Comparison of ENCODE assay signal across 23 cellular contexts in genomic region chr4:101846550-101846949, GRCh38. TPM values are rescaled to one million over a fixed set of nuclear protein-coding genes. Genes with fewer than 3 reads are reported as not detected.
DNase-seq lines count a peak whose midpoint lies in the region; FAIRE-seq and TF ChIP-seq lines count a peak whose summit lies in the region.
"Had no signal": no experiment of that assay in that cellular context is flagged by ENCODE, and none has a peak within 500 bp of the region (broad histone marks: within the 10 kb centered on the region; RNA-seq: fewer than 3 reads in every experiment).

No MANE protein-coding gene starts in this region.

- POLR2A ChIA-PET in Caco-2 (lab: Charles Lee): no interaction called here

- intact Hi-C loops in Caco-2 (cut with micrococcal nuclease; ENCODE audit: unreplicated experiment): no loop called here

- peaks cover 11% of the 10 kb centered on the region for H3K9me3 Mint-ChIP-seq in Caco-2 (ENCODE audit: unreplicated experiment)
- H3K9me3 Mint-ChIP-seq: H9, HFFc6 had no signal

- H3K9me1 ChIP-seq in keratinocyte (ENCODE audit: control insufficient read depth, extremely low read depth, insufficient read depth, low read length): no peaks in the 10 kb centered on the region

- H3K4me2 ChIP-seq in keratinocyte (ENCODE audit: control insufficient read depth, extremely low read depth, insufficient read depth, low read depth, low read length): no peak overlapping the region
- H3K4me2 ChIP-seq: SK-N-SH had no signal

- no peaks in the 10 kb centered on the region for H3K36me3 Mint-ChIP-seq in Caco-2 (ENCODE audit: insufficient read depth, unreplicated experiment)

- TF ChIP-seq CTCF in keratinocyte (optimal IDR thresholded peaks at IDR 0.05 in 1 of 3, IDR thresholded peaks at IDR 0.05 in 1 of 3, conservative IDR thresholded peaks at IDR 0.05 in 1 of 3; ENCODE audit: extremely low read depth in 1 of 3, insufficient read depth in 2 of 3, low read length in 3 of 3) (no peak), Caco-2 (IDR thresholded peaks at IDR 0.05; ENCODE audit: insufficient read depth in 1 of 2, low read depth in 1 of 2, low read length in 1 of 2, severe bottlenecking in 1 of 2, unreplicated experiment in 1 of 2) (no peak)

- H3K36me3 ChIP-seq in keratinocyte (ENCODE audit: control insufficient read depth in 2 of 2, extremely low read depth in 1 of 2, insufficient read depth in 2 of 2, low read length in 2 of 2) (no peaks in the 10 kb centered on the region), H7 (replicated peaks; ENCODE audit: control insufficient read depth, insufficient read depth, low read length) (no peaks in the 10 kb centered on the region), Caco-2 (ENCODE audit: control insufficient read depth, insufficient read depth, low read length) (no peaks in the 10 kb centered on the region)

- H3K9me3 ChIP-seq in keratinocyte (ENCODE audit: control insufficient read depth, low read depth, low read length) (no peaks in the 10 kb centered on the region), Caco-2 (no peaks in the 10 kb centered on the region)
- H3K9me3 ChIP-seq: SK-N-SH had no signal

- no peaks in the 10 kb centered on the region for H3K4me1 ChIP-seq in keratinocyte (ENCODE audit: control insufficient read depth, extremely low read depth, insufficient read depth, low read length)
- H3K4me1 ChIP-seq in Caco-2: peaks cover under 1% of the 10 kb centered on the region; the same call in 1 of the 2 replicates

- H3K9ac ChIP-seq in keratinocyte (ENCODE audit: control insufficient read depth, extremely low read depth, insufficient read depth, low read length): no peak overlapping the region
- H3K9ac ChIP-seq: SK-N-SH had no signal

- peaks cover 6% of the 10 kb centered on the region for H3K4me1 Mint-ChIP-seq in Caco-2 (ENCODE audit: low read depth, unreplicated experiment)

- H3K79me2 ChIP-seq in keratinocyte (ENCODE audit: control insufficient read depth, insufficient read depth, low read length): no peaks in the 10 kb centered on the region

- H2AFZ ChIP-seq in keratinocyte (ENCODE audit: control insufficient read depth, low read length): no peak overlapping the region

- no peaks in the 10 kb centered on the region for H4K20me1 ChIP-seq in keratinocyte (ENCODE audit: control insufficient read depth, extremely low read depth, insufficient read depth, low read length)

- H3K27ac Mint-ChIP-seq in Caco-2 (ENCODE audit: unreplicated experiment): no peak overlapping the region
- H3K27ac Mint-ChIP-seq: H9, HFFc6 had no signal

- no TSS peak for BruUV-seq in Caco-2 (replicated peaks; lab: Mats Ljungman, UMichigan)

- peak; percentile 37 for DNase-seq in A172 (ENCODE audit: low spot score)
- no peak for DNase-seq in GM19239 (ENCODE audit: insufficient read length, low spot score)
- DNase-seq in amniotic epithelial cell (ENCODE audit: low read depth): peak; percentile 17
- no peak for DNase-seq in keratinocyte (ENCODE audit: low read depth, low spot score)
- DNase-seq in H7: no peak
- DNase-seq in DMS53 (lab: John Stamatoyannopoulos, UW): no peak
- no peak for DNase-seq in Caco-2
- no peak for DNase-seq in activated T-cell treated with anti-CD3 and anti-CD28 coated beads for 4 hours
- DNase-seq: DMS 273 treated with DMSO at 0.1 percent for 48 hours, DND-41, H9, HFFc6, NCI-H1105, NCI-H146, NCI-H2029, NCI-H2227 treated with DMSO at 0.1 percent for 48 hours, NCI-H510A treated with DMSO at 0.1 percent for 48 hours, NCI-H748 treated with DMSO at 0.1 percent for 48 hours, SIG-M5, SK-N-SH had no signal

- H3K4me3 ChIP-seq in keratinocyte (ENCODE audit: control insufficient read depth in 2 of 3, extremely low read depth in 1 of 3, insufficient read depth in 2 of 3, low read depth in 1 of 3, low read length in 3 of 3) (no peak overlapping the region), H7 (ENCODE audit: insufficient read depth, low read depth, low read length) (no peak overlapping the region), Caco-2 (ENCODE audit: low read depth, low read length) (no peak overlapping the region)

- dilution Hi-C loops in keratinocyte (cut with MboI; ENCODE audit: extremely low pct_ligation_motif_present, low sequenced_read_pairs): no loop called here

- H3K27me3 Mint-ChIP-seq in Caco-2 (ENCODE audit: insufficient read depth, unreplicated experiment): no peaks in the 10 kb centered on the region

- peak; percentile 67 for FAIRE-seq in GM19239 (lab: Jason Lieb, UNC)
- FAIRE-seq in keratinocyte (lab: Jason Lieb, UNC): peak; percentile 71
- FAIRE-seq: A204.1, GM12892, HTR-8/SVneo had no signal

- CTCF ChIA-PET in Caco-2 (lab: Charles Lee): no interaction called here

- H3K27me3 ChIP-seq in keratinocyte (ENCODE audit: control insufficient read depth, extremely low read depth, insufficient read depth, low read length) (no peaks in the 10 kb centered on the region), H7 (ENCODE audit: control insufficient read depth, insufficient read depth, low read length) (no peaks in the 10 kb centered on the region), Caco-2 (replicated peaks; ENCODE audit: control insufficient read depth, insufficient read depth, low read length) (no peaks in the 10 kb centered on the region)

- H3K27ac ChIP-seq in keratinocyte (ENCODE audit: control insufficient read depth, insufficient read depth, low read length): no peak overlapping the region

- H3K4me3 Mint-ChIP-seq in Caco-2 (ENCODE audit: unreplicated experiment): no peak overlapping the region
- H3K4me3 Mint-ChIP-seq: H9, HFFc6 had no signal

RNA-seq across cellular contexts. Expression of gene BANK1, which starts 56.0 kb away (rescaled TPM):
- total RNA-seq in A172 (2014; rRNA removed; shearing (Covaris generic)): 0.10 and 0.24 TPM in 2 replicates
- 0.08 to 0.25 TPM (median 0.22 TPM) in 3 replicates for polyA plus RNA-seq in keratinocyte
- 0.12 TPM for polyA plus RNA-seq in keratinocyte (2011; ENCODE audit: low read depth)
- 0.09 and 0.11 TPM in 2 replicates for polyA plus RNA-seq in keratinocyte (2011; cell fraction: cytosol; rRNA removed)
- polyA plus RNA-seq in keratinocyte (2011; cell fraction: nucleus; rRNA removed): 0.25 and 0.55 TPM in 2 replicates
- 0.11 TPM in 1 of 2 replicates, not detected in the other for polyA plus RNA-seq in keratinocyte (2012; ENCODE audit: low replicate concordance)
- 0.13 TPM in 1 of 3 replicates, not detected in the others for polyA minus RNA-seq in keratinocyte
- polyA minus RNA-seq in keratinocyte (2011; cell fraction: cytosol; rRNA and poly(A)+ RNA removed): not detected
- not detected in 2 replicates for polyA minus RNA-seq in keratinocyte (2011; cell fraction: nucleus; rRNA and poly(A)+ RNA removed)
- total RNA-seq in H7 (2014; rRNA removed; shearing (Covaris generic)): 1.3 TPM in 1 of 2 replicates, not detected in the other
- total RNA-seq in Caco-2 (2022): 5.7 and 5.8 TPM in 2 replicates
- polyA plus RNA-seq: SK-N-SH had no signal

Comparison
In these comparisons a context has a peak if more than half of its experiments do, and no peak if none do; other contexts are left out.
1. DNase-seq: peak in A172 (single experiment) and amniotic epithelial cell (single experiment); none in GM19239 (single experiment), keratinocyte (single experiment), H7 (single experiment), DMS53 (single experiment), Caco-2 (0 of 2) and activated T-cell treated with anti-CD3 and anti-CD28 coated beads for 4 hours (single experiment).